8 cellular contexts compared by ENCODE assay signal in genomic region chr20:43749734-43750294, GRCh38. TPM values are rescaled to one million over a fixed set of nuclear protein-coding genes. Genes with fewer than 3 reads are reported as not detected.
DNase-seq lines count a peak whose midpoint lies in the region; ATAC-seq and TF ChIP-seq lines count a peak whose summit lies in the region.

No MANE protein-coding gene starts in this region.

- DNase-seq in 8988T (peak; percentile 93), NCI-H345 (lab: John Stamatoyannopoulos, UW) (peak; percentile 73), dorsolateral prefrontal cortex (peak; percentile 61 to 88 (median 79)), lung microvascular endothelial cell (ENCODE audit: low read depth in 2 of 2) (peak; percentile 58 to 62)
- DNase-seq in activated CD4-positive, alpha-beta memory T cell treated with anti-CD3 and anti-CD28 coated beads, Interleukin-2, amount 10 ng/mL, durations not matched to agents 7 days and 5 days, result peak; percentile 81
- peak; percentile 70 to 72 for DNase-seq in stimulated activated CD8-positive, alpha-beta memory T cell treated with anti-CD3 and anti-CD28 coated beads, Interleukin-15, amount 100 ng/mL, for 48 hours (ENCODE audit: low read depth in 2 of 2)

- TF ChIP-seq CTCF in GM12873 (IDR thresholded peaks at IDR 0.05; ENCODE audit: insufficient read depth, low read depth, low read length, missing control alignments) (peak; percentile 97), dorsolateral prefrontal cortex (IDR thresholded peaks at IDR 0.05 in 54 of 56, conservative IDR thresholded peaks at IDR 0.05 in 2 of 56; ENCODE audit: low read depth in 1 of 56, partially characterized antibody in 56 of 56) (peak; percentile 85 to 100 (median 100))

- H3K4me1 Mint-ChIP-seq in activated CD4-positive, alpha-beta memory T cell treated with anti-CD3 and anti-CD28 coated beads, Interleukin-2, amount 10 ng/mL, durations not matched to agents 7 days and 5 days, result peaks cover 46% of the 10 kb centered on the region

- peaks cover 3% of the 10 kb centered on the region for H3K9me3 Mint-ChIP-seq in activated CD4-positive, alpha-beta memory T cell treated with anti-CD3 and anti-CD28 coated beads, Interleukin-2, amount 10 ng/mL, durations not matched to agents 7 days and 5 days

- peaks cover 0 to 31% (median 7%) of the 10 kb centered on the region in 45 donors for H3K27me3 ChIP-seq in dorsolateral prefrontal cortex

- CTCF ChIA-PET in activated CD4-positive, alpha-beta memory T cell treated with anti-CD3 and anti-CD28 coated beads, Interleukin-2, amount 10 ng/mL, durations not matched to agents 7 days and 5 days (lab: Charles Lee), result interaction anchor here (0.5 to 6.2 kb wide), 22 partner anchors 12 to 367 kb away, joined by 3 to 109 read pairs (median 4); no protein-coding TSS in a partner anchor

- no peak overlapping the region for H3K4me3 Mint-ChIP-seq in activated CD4-positive, alpha-beta memory T cell treated with anti-CD3 and anti-CD28 coated beads, Interleukin-2, amount 10 ng/mL, durations not matched to agents 7 days and 5 days

- no peak for ATAC-seq in GM19351 (IDR thresholded peaks at IDR 0.05; ENCODE audit: unreplicated experiment)

- H3K4me3 ChIP-seq in dorsolateral prefrontal cortex, result peak overlapping the region in 1 of 59 donors; percentile 5

- H3K27ac Mint-ChIP-seq in activated CD4-positive, alpha-beta memory T cell treated with anti-CD3 and anti-CD28 coated beads, Interleukin-2, amount 10 ng/mL, durations not matched to agents 7 days and 5 days, result peak overlapping the region; percentile 41

- POLR2A ChIA-PET in activated CD4-positive, alpha-beta memory T cell treated with anti-CD3 and anti-CD28 coated beads, Interleukin-2, amount 10 ng/mL, durations not matched to agents 7 days and 5 days (lab: Charles Lee), result interaction anchor here (1.1 to 3.5 kb wide), 8 partner anchors 90 to 329 kb away, joined by 3 to 26 read pairs (median 11); no protein-coding TSS in a partner anchor

- peaks cover 14% of the 10 kb centered on the region for H3K27me3 Mint-ChIP-seq in activated CD4-positive, alpha-beta memory T cell treated with anti-CD3 and anti-CD28 coated beads, Interleukin-2, amount 10 ng/mL, durations not matched to agents 7 days and 5 days

- H3K36me3 Mint-ChIP-seq in activated CD4-positive, alpha-beta memory T cell treated with anti-CD3 and anti-CD28 coated beads, Interleukin-2, amount 10 ng/mL, durations not matched to agents 7 days and 5 days (ENCODE audit: low read depth), result peaks cover 10% of the 10 kb centered on the region

- no peak overlapping the region for H3K27ac ChIP-seq in dorsolateral prefrontal cortex

- intact Hi-C loops in dorsolateral prefrontal cortex (cut with DNase I), result loop anchor here (1.0 to 10.0 kb wide), 3 partner anchors 165 to 331 kb away; partner anchors contain the start of gene TOX2 (in 1 of the 2)

RNA-seq across cellular contexts. Expression of gene GTSF1L, which starts 23.0 kb away (rescaled TPM):
- not detected for total RNA-seq in activated CD4-positive, alpha-beta memory T cell treated with anti-CD3 and anti-CD28 coated beads, Interleukin-2, amount 10 ng/mL, durations not matched to agents 7 days and 5 days
- total RNA-seq in dorsolateral prefrontal cortex, result not detected
- total RNA-seq in lung microvascular endothelial cell, result not detected in 2 replicates
